7 cellular contexts compared by ENCODE assay signal in genomic region chr12:57771873-57772428, GRCh38. TPM values are rescaled to one million over a fixed set of nuclear protein-coding genes. Genes with fewer than 3 reads are reported as not detected.
A peak's percentile ranks its signal among the peaks of the same experiment; 100 is the strongest.
DNase-seq lines count a peak whose midpoint lies in the region; ATAC-seq and TF ChIP-seq lines count a peak whose summit lies in the region.

TSS of gene METTL1 (minus strand) at chr12:57772105. CDS start at chr12:57772083, 22 bp downstream.

- TF ChIP-seq CTCF in astrocyte of the cerebellum (IDR thresholded peaks at IDR 0.05; ENCODE audit: low read depth, low read length, missing control alignments), result no peak
- no peak for TF ChIP-seq CTCF in hepatocyte (IDR thresholded peaks at IDR 0.05; ENCODE audit: poor library complexity)

- DNase-seq in NCI-H187 (lab: John Stamatoyannopoulos, UW) (peak; percentile 92 to 95), astrocyte of the cerebellum (ENCODE audit: low read depth) (peak; percentile 92), hepatocyte (ENCODE audit: low spot score) (peak; percentile 96), retina (peak; percentile 96)
- peak; percentile 95 for DNase-seq in T-helper 2 cell treated with Interferon-gamma antibody and Interleukin-4, amounts not matched to agents 5 μg/mL and 100 μg/mL, for 36 hours (ENCODE audit: low spot score)

- peaks cover 17% of the 10 kb centered on the region for H3K36me3 Mint-ChIP-seq in T-helper 2 cell treated with Interferon-gamma antibody and Interleukin-4, amounts not matched to agents 5 μg/mL and 100 μg/mL, for 36 hours (ENCODE audit: low read depth)

- peak within 1 kb of the TSS; percentile 99 for H3K27ac Mint-ChIP-seq in T-helper 2 cell treated with Interferon-gamma antibody and Interleukin-4, amounts not matched to agents 5 μg/mL and 100 μg/mL, for 36 hours

- no peaks in the 10 kb centered on the region for H3K9me3 Mint-ChIP-seq in T-helper 2 cell treated with Interferon-gamma antibody and Interleukin-4, amounts not matched to agents 5 μg/mL and 100 μg/mL, for 36 hours

- peak within 1 kb of the TSS; percentile 99 for H3K4me3 Mint-ChIP-seq in T-helper 2 cell treated with Interferon-gamma antibody and Interleukin-4, amounts not matched to agents 5 μg/mL and 100 μg/mL, for 36 hours

- H3K4me3 ChIP-seq in astrocyte of the cerebellum (ENCODE audit: low read depth, low read length), result peak within 1 kb of the TSS; percentile 90
- H3K4me3 ChIP-seq in hepatocyte, result peak within 1 kb of the TSS; percentile 63

- no peaks in the 10 kb centered on the region for H3K36me3 ChIP-seq in hepatocyte (replicated peaks; ENCODE audit: insufficient read depth, low read depth)

- H3K27me3 Mint-ChIP-seq in T-helper 2 cell treated with Interferon-gamma antibody and Interleukin-4, amounts not matched to agents 5 μg/mL and 100 μg/mL, for 36 hours (ENCODE audit: low read depth), result peaks cover 2% of the 10 kb centered on the region

- no peaks in the 10 kb centered on the region for H3K9me3 ChIP-seq in hepatocyte (ENCODE audit: low read depth)

- peak within 1 kb of the TSS; percentile 91 for H3K4me2 ChIP-seq in hepatocyte

- under 1% methylated on average over 28 of the region's 28 CpGs for WGBS in hepatocyte (ENCODE audit: low lambda C conversion rate, missing lambda C conversion rate)

- no peaks in the 10 kb centered on the region for H4K20me1 ChIP-seq in hepatocyte (ENCODE audit: insufficient read depth, poor library complexity, severe bottlenecking)

- ATAC-seq in GM18499 (IDR thresholded peaks at IDR 0.05; ENCODE audit: insufficient read depth, unreplicated experiment), result peak; percentile 61
- peak; percentile 74 for ATAC-seq in HG02938 (IDR thresholded peaks at IDR 0.05; ENCODE audit: unreplicated experiment)

- in situ Hi-C loops in astrocyte of the cerebellum (cut with HindIII; ENCODE audit: low sequenced_read_pairs), result no loop called here

- peaks cover 9% of the 10 kb centered on the region for H3K4me1 ChIP-seq in hepatocyte (ENCODE audit: insufficient read depth)

- peak within 1 kb of the TSS; percentile 90 for H2AFZ ChIP-seq in hepatocyte

- peaks cover 20% of the 10 kb centered on the region for H3K4me1 Mint-ChIP-seq in T-helper 2 cell treated with Interferon-gamma antibody and Interleukin-4, amounts not matched to agents 5 μg/mL and 100 μg/mL, for 36 hours (ENCODE audit: low read depth)

- H3K27me3 ChIP-seq in hepatocyte, result peaks cover 10% of the 10 kb centered on the region

- H3K79me2 ChIP-seq in hepatocyte, result peaks cover 14% of the 10 kb centered on the region

- H3K9me2 ChIP-seq in hepatocyte (replicated peaks; ENCODE audit: insufficient read depth), result no peaks in the 10 kb centered on the region

- H3K27ac ChIP-seq in hepatocyte, result peak within 1 kb of the TSS; percentile 90

RNA-seq across cellular contexts. Expression of gene METTL1, which starts in this region (rescaled TPM):
- total RNA-seq in hepatocyte, result 8.6 and 8.8 TPM in 2 replicates
- 26.1 and 31.1 TPM in 2 replicates for polyA plus RNA-seq in hepatocyte

Comparison
In these comparisons a context has a peak if more than half of its experiments do, and no peak if none do; other contexts are left out.
1. Peak in every context shown above with its lines: DNase-seq, ATAC-seq, H3K4me3 ChIP-seq and H3K27ac ChIP-seq.